In the genomic region with DNA sequence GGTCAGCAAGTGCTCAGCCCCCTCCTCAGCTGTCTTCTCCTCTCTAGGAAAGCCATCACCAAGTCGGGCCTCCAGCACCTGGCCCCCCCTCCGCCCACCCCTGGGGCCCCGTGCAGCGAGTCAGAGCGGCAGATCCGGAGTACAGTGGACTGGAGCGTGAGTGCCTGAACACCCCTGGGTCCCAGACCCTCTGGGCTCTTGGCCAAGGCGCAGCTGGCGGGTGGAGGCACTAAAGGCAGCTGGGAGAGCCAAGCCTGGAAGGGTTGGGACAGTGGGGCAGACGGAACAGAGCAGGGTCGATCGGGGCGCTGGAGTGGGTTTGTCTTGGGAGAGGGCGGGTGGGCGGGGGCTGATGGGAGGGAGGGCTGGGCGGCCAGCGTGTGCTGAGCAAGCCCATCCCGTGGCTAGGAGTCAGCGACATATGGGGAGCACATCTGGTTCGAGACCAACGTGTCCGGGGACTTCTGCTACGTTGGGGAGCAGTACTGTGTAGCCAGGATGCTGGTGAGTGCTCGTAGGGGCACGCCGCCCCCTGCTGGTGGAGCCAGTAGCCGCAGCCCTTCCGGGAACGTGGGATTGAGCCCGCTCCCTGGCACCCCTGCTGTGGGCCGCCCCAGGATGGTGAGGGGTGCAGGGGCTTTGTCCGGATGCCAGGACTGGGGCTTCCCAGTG, we compare ENCODE assay signal across 8 cellular contexts. TPM values are rescaled to one million over a fixed set of nuclear protein-coding genes. Genes with fewer than 3 reads are reported as not detected.
DNase-seq lines count a peak whose midpoint lies in the region; ATAC-seq lines count a peak whose summit lies in the region.

No MANE protein-coding gene starts in this region.

- H3K9me3 ChIP-seq in T-helper 17 cell (ENCODE audit: control insufficient read depth, low read length, poor library complexity, severe bottlenecking) = no peaks in the 10 kb centered on the region
- no peaks in the 10 kb centered on the region for H3K9me3 ChIP-seq in adipocyte (ENCODE audit: control insufficient read depth, low read length)

- H3K4me1 Mint-ChIP-seq in T-helper 17 cell = peaks cover 25% of the 10 kb centered on the region

- H3K27me3 Mint-ChIP-seq in T-helper 17 cell = no peaks in the 10 kb centered on the region

- ATAC-seq in HG03280 (IDR thresholded peaks at IDR 0.05; ENCODE audit: unreplicated experiment) (peak; percentile 59), T-helper 17 cell (peak; percentile 84)

- DNase-seq in NCI-H2227 (lab: John Stamatoyannopoulos, UW; ENCODE audit: unreplicated experiment) (peak; percentile 63), NCI-H2227 treated with DMSO at 0.1 percent for 48 hours (lab: John Stamatoyannopoulos, UW) (no peak), T-helper 17 cell (peak; percentile 58 to 65 (median 64)), adipocyte (ENCODE audit: low read depth) (peak; percentile 75), iPS-NIHi11 (ENCODE audit: low spot score) (peak; percentile 79), cerebellum (ENCODE audit: low spot score) (no peak)
- DNase-seq in stimulated activated CD4-positive, alpha-beta T cell treated with anti-CD3 and anti-CD28 coated beads, Interleukin-2, amount 100 ng/mL, for 4 hours (ENCODE audit: low read depth) = peak; percentile 59

- H3K36me3 ChIP-seq in adipocyte (ENCODE audit: control insufficient read depth, insufficient read depth, low read length, severe bottlenecking) = peaks cover 21% of the 10 kb centered on the region

- H3K4me3 Mint-ChIP-seq in T-helper 17 cell = peak overlapping the region; percentile 53

- no peaks in the 10 kb centered on the region for H3K36me3 Mint-ChIP-seq in T-helper 17 cell (ENCODE audit: low read depth)

- no peak overlapping the region for H3K4me3 ChIP-seq in adipocyte (ENCODE audit: low read length)

- H3K4me1 ChIP-seq in adipocyte (ENCODE audit: control insufficient read depth, insufficient read depth, low read length) = peaks cover 8% of the 10 kb centered on the region

- no peak overlapping the region for H3K9ac ChIP-seq in adipocyte (ENCODE audit: low read length)

- H3K27me3 ChIP-seq in adipocyte (replicated peaks; ENCODE audit: control insufficient read depth, insufficient read depth, low read length) = no peaks in the 10 kb centered on the region

- H3K27ac Mint-ChIP-seq in T-helper 17 cell = peak overlapping the region; percentile 67

RNA-seq across cellular contexts. Expression of a gene that starts 14.1 kb away (rescaled TPM):
- 1 to 10 TPM; 2.6 to 3.7 TPM for total RNA-seq in T-helper 17 cell
- 46.8 TPM for total RNA-seq in cerebellum

RNA-seq across cellular contexts. Expression of a gene that starts 20.1 kb away (rescaled TPM):
- 100 to 1,000 TPM; 194 to 196 TPM for total RNA-seq in T-helper 17 cell
- 48.1 TPM for total RNA-seq in cerebellum

RNA-seq across cellular contexts. Expression of a gene that starts 24.2 kb away (rescaled TPM):
- total RNA-seq in T-helper 17 cell (1 to 10 TPM; 4.3 to 4.8 TPM), cerebellum (2.6 TPM)

Comparison
In these comparisons a context has a peak if more than half of its experiments do, and no peak if none do; other contexts are left out.
1. DNase-seq: peak in NCI-H2227 (single experiment), T-helper 17 cell (3 of 3), adipocyte (single experiment), iPS-NIHi11 (single experiment) and stimulated activated CD4-positive, alpha-beta T cell treated with anti-CD3 and anti-CD28 coated beads, Interleukin-2, amount 100 ng/mL, for 4 hours (single experiment); none in NCI-H2227 treated with DMSO at 0.1 percent for 48 hours (single experiment) and cerebellum (single experiment).
2. RNA of a gene that starts 14.1 kb away (total RNA-seq): 46.8 TPM in cerebellum (single experiment); 2.6 to 3.7 TPM in T-helper 17 cell; every median in the first group is over 10 times any median in the second.